Comparison of ENCODE assay signal across 14 cellular contexts in genomic region chr13:40409278-40409677, GRCh38.
"Had no signal": no experiment of that assay in that cellular context is flagged by ENCODE, and none has a peak within 500 bp of the region (broad histone marks: within the 10 kb centered on the region; RNA-seq: fewer than 3 reads in every experiment).

No MANE protein-coding gene starts in this region.

- H3K36me3 Mint-ChIP-seq: stimulated activated effector memory CD8-positive, alpha-beta T cell treated with anti-CD3 and anti-CD28 coated beads, Interleukin-12 subunit alpha, Interleukin-12 subunit beta, amount 100 ng/mL, for 72 hours had no signal

- H3K27me3 ChIP-seq: brain microvascular endothelial cell, heart left ventricle, ovary, transverse colon had no signal

- H3K9me3 ChIP-seq: ovary, transverse colon had no signal

- DNase-seq: activated B cell treated with CpG ODN at 0.5 μM for 24 hours; activated CD4-positive, alpha-beta T cell treated with anti-CD3 and anti-CD28 coated beads, Interleukin-2, amount 10 ng/mL, durations not matched to agents 7 days and 5 days; activated T-cell treated with anti-CD3 and anti-CD28 coated beads for 4 hours; mesendoderm; T-helper 17 cell; transverse colon had no signal

- H3K27ac ChIP-seq: brain microvascular endothelial cell, ovary had no signal

- ATAC-seq: esophagus mucosa; stimulated activated effector memory CD8-positive, alpha-beta T cell treated with anti-CD3 and anti-CD28 coated beads, Interleukin-12 subunit alpha, Interleukin-12 subunit beta, amount 100 ng/mL, for 72 hours; T-helper 17 cell had no signal

- H3K4me3 Mint-ChIP-seq: activated B cell treated with CpG ODN at 0.5 μM for 24 hours; activated CD4-positive, alpha-beta T cell treated with anti-CD3 and anti-CD28 coated beads, Interleukin-2, amount 10 ng/mL, durations not matched to agents 7 days and 5 days; activated naive CD4-positive, alpha-beta T cell treated with anti-CD3 and anti-CD28 coated beads, Interleukin-2, amount 50 U/mL, for 24 hours; neural crest cell; stimulated activated effector memory CD8-positive, alpha-beta T cell treated with anti-CD3 and anti-CD28 coated beads, Interleukin-12 subunit alpha, Interleukin-12 subunit beta, amount 100 ng/mL, for 72 hours; T-helper 17 cell had no signal

- H3K9me3 Mint-ChIP-seq: activated naive CD4-positive, alpha-beta T cell treated with anti-CD3 and anti-CD28 coated beads, Interleukin-2, amount 50 U/mL, for 24 hours; stimulated activated effector memory CD8-positive, alpha-beta T cell treated with anti-CD3 and anti-CD28 coated beads, Interleukin-12 subunit alpha, Interleukin-12 subunit beta, amount 100 ng/mL, for 72 hours had no signal

- H3K4me3 ChIP-seq: heart left ventricle, ovary, transverse colon had no signal

- H3K36me3 ChIP-seq: brain microvascular endothelial cell, heart left ventricle, ovary, transverse colon had no signal

- H3K27ac Mint-ChIP-seq: activated B cell treated with CpG ODN at 0.5 μM for 24 hours; activated CD4-positive, alpha-beta T cell treated with anti-CD3 and anti-CD28 coated beads, Interleukin-2, amount 10 ng/mL, durations not matched to agents 7 days and 5 days; activated naive CD4-positive, alpha-beta T cell treated with anti-CD3 and anti-CD28 coated beads, Interleukin-2, amount 50 U/mL, for 24 hours; activated T-helper 2 cell treated with anti-CD3 and anti-CD28 coated beads, Interferon-gamma antibody, Interleukin-2, Interleukin-4, amounts not matched to agents 10 μg/mL and 5 μg/mL and 100 μg/mL, durations not matched to agents 14 hours and 24 hours and 36 hours; stimulated activated effector memory CD8-positive, alpha-beta T cell treated with anti-CD3 and anti-CD28 coated beads, Interleukin-12 subunit alpha, Interleukin-12 subunit beta, amount 100 ng/mL, for 72 hours; T-helper 17 cell had no signal

- H3K4me1 Mint-ChIP-seq: activated CD4-positive, alpha-beta T cell treated with anti-CD3 and anti-CD28 coated beads, Interleukin-2, amount 10 ng/mL, durations not matched to agents 7 days and 5 days; stimulated activated effector memory CD8-positive, alpha-beta T cell treated with anti-CD3 and anti-CD28 coated beads, Interleukin-12 subunit alpha, Interleukin-12 subunit beta, amount 100 ng/mL, for 72 hours; T-helper 17 cell had no signal

- H3K27me3 Mint-ChIP-seq: activated B cell treated with CpG ODN at 0.5 μM for 24 hours; activated CD4-positive, alpha-beta T cell treated with anti-CD3 and anti-CD28 coated beads, Interleukin-2, amount 10 ng/mL, durations not matched to agents 7 days and 5 days; activated naive CD4-positive, alpha-beta T cell treated with anti-CD3 and anti-CD28 coated beads, Interleukin-2, amount 50 U/mL, for 24 hours; T-helper 17 cell had no signal
